ENCODE assay signal across 8 cellular contexts in genomic region chr1:30911061-30911954, GRCh38. TPM values are rescaled to one million over a fixed set of nuclear protein-coding genes. Genes with fewer than 3 reads are reported as not detected.
A peak's percentile ranks its signal among the peaks of the same experiment; 100 is the strongest.
DNase-seq lines count a peak whose midpoint lies in the region; ATAC-seq and TF ChIP-seq lines count a peak whose summit lies in the region.

No MANE protein-coding gene starts in this region.

- H3K36me3 Mint-ChIP-seq in GM23338 (ENCODE audit: low read depth) = no peaks in the 10 kb centered on the region; the same call in 2 of the 3 replicates
- H3K36me3 Mint-ChIP-seq in activated B cell treated with CpG ODN at 0.5 μM for 24 hours (ENCODE audit: low read depth) = no peaks in the 10 kb centered on the region

- H3K36me3 ChIP-seq in GM23338 (ENCODE audit: insufficient read depth) = no peaks in the 10 kb centered on the region

- no peak overlapping the region for H3K4me3 ChIP-seq in GM23338

- no peak overlapping the region for H2AFZ ChIP-seq in GM23338

- H3K9me3 Mint-ChIP-seq in GM23338 = no peaks in the 10 kb centered on the region; the same call in 1 of the 3 replicates
- no peaks in the 10 kb centered on the region for H3K9me3 Mint-ChIP-seq in activated B cell treated with CpG ODN at 0.5 μM for 24 hours

- TF ChIP-seq CTCF in GM23338 (conservative IDR thresholded peaks at IDR 0.05; ENCODE audit: low read depth in 2 of 2) (peak; percentile 79 to 94), activated B cell treated with CpG ODN at 0.5 μM for 24 hours (IDR thresholded peaks at IDR 0.05) (no peak)

- POLR2A ChIA-PET in activated B cell treated with CpG ODN at 0.5 μM for 24 hours (lab: Charles Lee) = interaction anchor here (0.7 to 1.1 kb wide), 6 partner anchors 31 to 192 kb away, joined by 3 to 9 read pairs (median 3); no protein-coding TSS in a partner anchor

- ATAC-seq in GM23338 (peak; percentile 73), activated B cell treated with CpG ODN at 0.5 μM for 24 hours (ENCODE audit: low read depth) (peak; percentile 48), left lobe of liver (peak; percentile 79), GM19463 (IDR thresholded peaks at IDR 0.05; ENCODE audit: unreplicated experiment) (no peak)

- H3K27me3 ChIP-seq in GM23338 (ENCODE audit: insufficient read depth) = peaks cover 18% of the 10 kb centered on the region

- intact Hi-C loops in activated B cell treated with CpG ODN at 0.5 μM for 24 hours (cut with micrococcal nuclease) = loop anchor here (1.0 to 10.0 kb wide), 5 partner anchors 31 to 1677 kb away; partner anchors contain the start of genes MECR and PTPRU

- H3K27me3 Mint-ChIP-seq in GM23338 (ENCODE audit: insufficient read depth, low read depth, poor library complexity) (peaks cover 26% of the 10 kb centered on the region), activated B cell treated with CpG ODN at 0.5 μM for 24 hours (peaks cover 30% of the 10 kb centered on the region)

- H3K27ac ChIP-seq in GM23338 (ENCODE audit: low read depth) = no peak overlapping the region

- peaks cover 15% of the 10 kb centered on the region for H3K4me1 ChIP-seq in GM23338 (ENCODE audit: insufficient read depth)

- no peaks in the 10 kb centered on the region for H3K9me2 ChIP-seq in GM23338 (ENCODE audit: insufficient read depth)

- CTCF ChIA-PET in activated B cell treated with CpG ODN at 0.5 μM for 24 hours (lab: Charles Lee) = interaction anchor here (0.7 to 7.8 kb wide), 15 partner anchors 9 to 196 kb away, joined by 3 to 158 read pairs (median 3); no protein-coding TSS in a partner anchor

- H3K27ac Mint-ChIP-seq in GM23338 (no peak overlapping the region), activated B cell treated with CpG ODN at 0.5 μM for 24 hours (no peak overlapping the region)

- H3K4me2 ChIP-seq in GM23338 = peak overlapping the region; percentile 68

- H3K79me2 ChIP-seq in GM23338 (replicated peaks; ENCODE audit: insufficient read depth) = no peaks in the 10 kb centered on the region

- DNase-seq in AG20443 (ENCODE audit: low spot score) (peak; percentile 89), GM23338 (ENCODE audit: low spot score) (peak; percentile 96), NCI-H2227 (lab: John Stamatoyannopoulos, UW; ENCODE audit: unreplicated experiment) (peak; percentile 87), activated B cell treated with CpG ODN at 0.5 μM for 24 hours (peak; percentile 47), dedifferentiated amniotic fluid mesenchymal stem cell (ENCODE audit: extremely low spot score) (peak; percentile 86), left lobe of liver (ENCODE audit: low spot score) (peak; percentile 81)
- DNase-seq in stimulated activated CD4-positive, alpha-beta T cell treated with anti-CD3 and anti-CD28 coated beads, Interleukin-4, amount 100 ng/mL, for 1 hour = peak; percentile 53

- no peak overlapping the region for H3K4me3 Mint-ChIP-seq in GM23338
- no peak overlapping the region for H3K4me3 Mint-ChIP-seq in activated B cell treated with CpG ODN at 0.5 μM for 24 hours

- peaks cover 30% of the 10 kb centered on the region for H3K4me1 Mint-ChIP-seq in GM23338
- H3K4me1 Mint-ChIP-seq in activated B cell treated with CpG ODN at 0.5 μM for 24 hours = peaks cover 25% of the 10 kb centered on the region

- no peaks in the 10 kb centered on the region for H4K20me1 ChIP-seq in GM23338 (replicated peaks; ENCODE audit: insufficient read depth)

- H3F3A ChIP-seq in GM23338 (replicated peaks; ENCODE audit: low read depth) = peaks cover 7% of the 10 kb centered on the region; the same call in 1 of the 2 replicates

TF ChIP-seq in GM23338, 12 proteins besides CTCF, POLR2A, EP300 and RAD21:
- no peak for TF ChIP-seq ZNF331 (CRISPR knock-in tag; IDR thresholded peaks at IDR 0.05; ENCODE audit: low read depth)
- no peak for TF ChIP-seq REST (IDR thresholded peaks at IDR 0.05; ENCODE audit: unreplicated experiment)
- TF ChIP-seq EZH2phosphoT487 (IDR thresholded peaks at IDR 0.05; ENCODE audit: unreplicated experiment) = no peak
- TF ChIP-seq, protein P1, sequence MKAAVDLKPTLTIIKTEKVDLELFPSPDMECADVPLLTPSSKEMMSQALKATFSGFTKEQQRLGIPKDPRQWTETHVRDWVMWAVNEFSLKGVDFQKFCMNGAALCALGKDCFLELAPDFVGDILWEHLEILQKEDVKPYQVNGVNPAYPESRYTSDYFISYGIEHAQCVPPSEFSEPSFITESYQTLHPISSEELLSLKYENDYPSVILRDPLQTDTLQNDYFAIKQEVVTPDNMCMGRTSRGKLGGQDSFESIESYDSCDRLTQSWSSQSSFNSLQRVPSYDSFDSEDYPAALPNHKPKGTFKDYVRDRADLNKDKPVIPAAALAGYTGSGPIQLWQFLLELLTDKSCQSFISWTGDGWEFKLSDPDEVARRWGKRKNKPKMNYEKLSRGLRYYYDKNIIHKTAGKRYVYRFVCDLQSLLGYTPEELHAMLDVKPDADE (IDR thresholded peaks at IDR 0.05) = no peak
- no peak for TF ChIP-seq ZNF114 (CRISPR knock-in tag; IDR thresholded peaks at IDR 0.05)
- TF ChIP-seq EZH2 (IDR thresholded peaks at IDR 0.05; ENCODE audit: low read depth, unreplicated experiment) = no peak
- TF ChIP-seq CREB1 (CRISPR knock-in tag; IDR thresholded peaks at IDR 0.05; ENCODE audit: low read depth) = no peak
- TF ChIP-seq POLR2AphosphoS5 (IDR thresholded peaks at IDR 0.05; ENCODE audit: low read depth) = no peak
- no peak for TF ChIP-seq JUNB (IDR thresholded peaks at IDR 0.05; ENCODE audit: unreplicated experiment)

RNA-seq across cellular contexts. Expression of gene SDC3, which starts 2.8 kb away (rescaled TPM):
- total RNA-seq in GM23338 (2014; rRNA removed; shearing (Covaris generic)) = 22.4 and 29.7 TPM in 2 replicates
- 5.2 and 5.8 TPM in 2 replicates for polyA plus RNA-seq in GM23338 (2016; fragmentation: Nextera tagmentation; extraction: Ambion mirVana)
- total RNA-seq in activated B cell treated with CpG ODN at 0.5 μM for 24 hours = 0.71 and 0.81 TPM in 2 replicates
- 17.1 TPM for total RNA-seq in left lobe of liver

Comparison
In these comparisons a context has a peak if more than half of its experiments do, and no peak if none do; other contexts are left out.
1. RNA of gene SDC3, which starts 2.8 kb away (total RNA-seq): 22.4 to 29.7 TPM in GM23338 and 17.1 TPM in left lobe of liver (single experiment); 0.71 to 0.81 TPM in activated B cell treated with CpG ODN at 0.5 μM for 24 hours; every median in the first group is over 10 times any median in the second.
2. Peak in every context shown above with its lines, with median percentiles within 50 percentile points of each other: DNase-seq.